1 cellular context compared by ENCODE assay signal in genomic region chr1:6037338-6037762, GRCh38.
TF ChIP-seq lines count a peak whose summit lies in the region.

No MANE protein-coding gene starts in this region.

TF ChIP-seq in GM23338, 12 proteins besides CTCF, POLR2A, EP300 and RAD21 (continued from another document):
- no peak for TF ChIP-seq ZNF462 (CRISPR knock-in tag; IDR thresholded peaks at IDR 0.05)
